10 cellular contexts compared by ENCODE assay signal in genomic region chr9:136997355-136997754, GRCh38. TPM values are rescaled to one million over a fixed set of nuclear protein-coding genes. Genes with fewer than 3 reads are reported as not detected.
DNase-seq lines count a peak whose midpoint lies in the region; ATAC-seq and TF ChIP-seq lines count a peak whose summit lies in the region.
"Had no signal": no experiment of that assay in that cellular context is flagged by ENCODE, and none has a peak within 500 bp of the region (broad histone marks: within the 10 kb centered on the region; RNA-seq: fewer than 3 reads in every experiment).

No MANE protein-coding gene starts in this region.

- intact Hi-C loops in stomach (cut with DNase I; ENCODE audit: low total_unique reads): no loop called here
- intact Hi-C loops in Right ventricle myocardium superior (cut with DNase I): no loop called here

- peaks cover 0 to 15% (median 11%) of the 10 kb centered on the region in 4 donors for H3K36me3 ChIP-seq in stomach

- H3K9me3 ChIP-seq in stomach: no peaks in the 10 kb centered on the region
- H3K9me3 ChIP-seq: HAP-1 had no signal

- TF ChIP-seq EP300 in stomach (IDR thresholded peaks at IDR 0.05): no peak

- WGBS in stomach, 5 donors: 43 to 64% (median 60%) methylated on average over 7 to 10 of the region's 10 CpGs

- peaks cover 44 to 86% (median 58%) of the 10 kb centered on the region in 4 donors for H3K4me1 ChIP-seq in stomach

- ATAC-seq in effector memory CD8-positive, alpha-beta T cell (replicated peaks): peak; percentile 9
- no peak for ATAC-seq in Right ventricle myocardium superior (ENCODE audit: poor library complexity)

- H3K4me3 ChIP-seq in stomach: peak overlapping the region in 3 of 4 donors; percentile 25 to 34 (median 31)
- H3K4me3 ChIP-seq: HAP-1 had no signal

- H3K27ac ChIP-seq in stomach: peak overlapping the region; percentile 9 to 74 (median 72)

- peaks cover 47 to 48% of the 10 kb centered on the region in 2 donors for H3K4me1 Mint-ChIP-seq in effector memory CD8-positive, alpha-beta T cell (ENCODE audit: low read depth in 2 of 2)

- peak overlapping the region; percentile 98 to 99 for H3K27ac Mint-ChIP-seq in effector memory CD8-positive, alpha-beta T cell

- TF ChIP-seq CTCF in stomach (IDR thresholded peaks at IDR 0.05): no peak

- H3K36me3 Mint-ChIP-seq in effector memory CD8-positive, alpha-beta T cell (ENCODE audit: insufficient read depth): peaks cover 50% of the 10 kb centered on the region

- TF ChIP-seq POLR2A in stomach (IDR thresholded peaks at IDR 0.05): no peak

- peak overlapping the region; percentile 94 to 95 for H3K4me3 Mint-ChIP-seq in effector memory CD8-positive, alpha-beta T cell

- no peaks in the 10 kb centered on the region for H3K9me3 Mint-ChIP-seq in effector memory CD8-positive, alpha-beta T cell

- peak; percentile 28 for DNase-seq in activated T-cell treated with anti-CD3 and anti-CD28 coated beads, Interleukin-2, amount 50 U/mL, for 1 hour
- DNase-seq in activated T-cell treated with anti-CD3 and anti-CD28 coated beads for 4 hours (no peak), stomach (no peak), anterior cingulate cortex (lab: John Stamatoyannopoulos, UW) (no peak), Right ventricle myocardium superior (no peak)
- peak in 1 of 3 experiments; percentile 29 for DNase-seq in effector memory CD8-positive, alpha-beta T cell
- DNase-seq: NCI-H446 treated with DMSO at 0.1 percent for 48 hours had no signal

- H3K27me3 ChIP-seq in stomach: peaks cover 0 to 44% (median 0%) of the 10 kb centered on the region in 3 donors

- no peaks in the 10 kb centered on the region for H3K27me3 Mint-ChIP-seq in effector memory CD8-positive, alpha-beta T cell

RNA-seq across cellular contexts. Expression of gene CLIC3, which starts 1.0 kb away (rescaled TPM):
- total RNA-seq in stomach: 1 to 10 TPM in 1 of 5 donors, not detected in 4; 3.3 TPM
- polyA plus RNA-seq in stomach: 10 to 100 TPM in 2 of 3 donors, 1 to 10 TPM in 1; 4.3 to 70.9 (median 15.2) TPM
- total RNA-seq in Right ventricle myocardium superior: 2.7 TPM
- total RNA-seq: frontal cortex had no signal

RNA-seq across cellular contexts. Expression of gene PAXX, which starts 5.1 kb away (rescaled TPM):
- 10 to 100 TPM; 11.9 to 93.6 (median 45.2) TPM for total RNA-seq in stomach
- 100 to 1,000 TPM; 158 to 206 (median 178) TPM for polyA plus RNA-seq in stomach
- total RNA-seq in Right ventricle myocardium superior: 19.4 TPM

RNA-seq across cellular contexts. Expression of gene LCNL1, which starts 14.6 kb away (rescaled TPM):
- total RNA-seq in stomach (not detected), Right ventricle myocardium superior (9.7 TPM)
- polyA plus RNA-seq in stomach: under 1 TPM in 2 of 3 donors, not detected in 1; 0.19 to 0.25 TPM
- total RNA-seq: M059J had no signal

RNA-seq across cellular contexts. Expression of gene PTGDS, which starts 20.1 kb away (rescaled TPM):
- total RNA-seq in stomach (10 to 100 TPM in 4 of 5 donors, 1 to 10 TPM in 1; 2.3 to 34.9 (median 30.4) TPM), Right ventricle myocardium superior (6,152 TPM)
- 10 to 100 TPM; 18.6 to 64.4 (median 37.3) TPM for polyA plus RNA-seq in stomach
- total RNA-seq: M059J had no signal

RNA-seq across cellular contexts. Expression of gene ABCA2, which starts 30.7 kb away (rescaled TPM):
- total RNA-seq in stomach (100 to 1,000 TPM in 1 of 5 donors, 10 to 100 TPM in 3, 1 to 10 TPM in 1; 7.3 to 385 (median 72.8) TPM), Right ventricle myocardium superior (26.7 TPM)
- 10 to 100 TPM in 2 of 3 donors, 1 to 10 TPM in 1; 9.3 to 25.5 (median 24.4) TPM for polyA plus RNA-seq in stomach

Comparison
In these comparisons a context has a peak if more than half of its experiments do, and no peak if none do; other contexts are left out.
1. RNA of gene LCNL1, which starts 14.6 kb away (total RNA-seq): 9.7 TPM in Right ventricle myocardium superior (single experiment); not detected in stomach; every median in the first group is over 10 times any median in the second.